8 cellular contexts compared by ENCODE assay signal in the genomic region with DNA sequence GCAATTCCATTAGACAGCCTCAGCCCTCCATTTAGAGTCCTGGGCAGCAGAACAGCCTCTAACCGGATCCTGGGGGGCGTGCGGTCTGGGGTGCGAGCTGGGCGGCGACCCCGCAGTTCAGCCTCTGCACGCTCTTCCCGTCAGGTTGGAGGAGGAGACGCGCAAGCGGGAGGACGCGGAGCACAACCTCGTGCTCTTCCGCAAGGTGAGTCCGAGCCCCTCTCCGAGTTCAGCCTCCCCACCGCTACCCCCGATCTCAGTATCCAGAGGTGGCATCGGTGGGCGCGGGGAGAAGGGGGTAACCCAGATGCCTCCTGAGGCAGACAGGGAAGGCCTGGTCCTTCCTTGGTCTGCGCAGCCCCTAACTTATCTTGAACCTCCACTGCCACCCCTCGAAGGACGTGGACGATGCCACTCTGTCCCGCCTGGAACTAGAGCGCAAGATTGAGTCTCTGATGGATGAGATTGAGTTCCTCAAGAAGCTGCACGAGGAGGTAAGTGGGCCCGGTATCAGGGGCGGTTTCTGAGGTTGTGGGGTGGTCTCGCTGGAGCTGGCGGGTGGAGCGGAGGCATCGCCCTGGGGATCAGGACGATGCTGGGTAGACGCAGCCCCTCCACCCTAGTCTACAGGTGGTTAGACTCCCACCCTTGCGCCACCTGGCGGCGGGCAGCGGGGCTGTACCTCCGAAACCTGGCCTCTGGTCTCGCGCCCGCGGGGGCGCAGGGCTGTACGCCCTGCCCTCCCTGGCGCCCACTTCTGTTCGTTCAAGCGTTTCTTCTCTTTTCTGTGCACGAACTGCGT. TPM values are rescaled to one million over a fixed set of nuclear protein-coding genes. Genes with fewer than 3 reads are reported as not detected.
DNase-seq lines count a peak whose midpoint lies in the region; ATAC-seq and TF ChIP-seq lines count a peak whose summit lies in the region.

No MANE protein-coding gene starts in this region.

- H3K4me3 ChIP-seq in dorsolateral prefrontal cortex, result peak overlapping the region in 22 of 59 donors; percentile 5 to 60 (median 28)
- peak overlapping the region; percentile 51 for H3K4me3 ChIP-seq in thoracic aorta

- no peaks in the 10 kb centered on the region for H3K9me3 ChIP-seq in thoracic aorta

- H3K27ac ChIP-seq in dorsolateral prefrontal cortex (no peak overlapping the region), thoracic aorta (peak overlapping the region in 1 of 2 donors; percentile 23)

- peak overlapping the region in 9 of 10 donors; percentile 48 to 78 (median 69) for H3K4me3 Mint-ChIP-seq in naive thymus-derived CD8-positive, alpha-beta T cell

- no peaks in the 10 kb centered on the region for H3K36me3 ChIP-seq in thoracic aorta

- POLR2A ChIA-PET in naive thymus-derived CD8-positive, alpha-beta T cell (lab: Charles Lee), result interaction anchor here (0.6 to 1.5 kb wide), 4 partner anchors 28 to 161 kb away, joined by 3 to 5 read pairs (median 3); no protein-coding TSS in a partner anchor

- intact Hi-C loops in dorsolateral prefrontal cortex (cut with DNase I), result no loop called here

- peaks cover 0 to 3% (median 0%) of the 10 kb centered on the region in 3 donors for H3K36me3 Mint-ChIP-seq in naive thymus-derived CD8-positive, alpha-beta T cell

- peak in 50 of 56 donors; percentile 21 to 63 (median 46) for TF ChIP-seq CTCF in dorsolateral prefrontal cortex (IDR thresholded peaks at IDR 0.05 in 54 of 56, conservative IDR thresholded peaks at IDR 0.05 in 2 of 56; ENCODE audit: low read depth in 1 of 56, partially characterized antibody in 56 of 56)
- peak; percentile 64 for TF ChIP-seq CTCF in thoracic aorta (IDR thresholded peaks at IDR 0.05)

- H3K27me3 Mint-ChIP-seq in naive thymus-derived CD8-positive, alpha-beta T cell, result peaks cover 25 to 81% (median 40%) of the 10 kb centered on the region in 5 donors

- H3K9me3 Mint-ChIP-seq in naive thymus-derived CD8-positive, alpha-beta T cell, result no peaks in the 10 kb centered on the region

- ATAC-seq in naive thymus-derived CD8-positive, alpha-beta T cell, result peak; percentile 83 to 88
- ATAC-seq in thoracic aorta (ENCODE audit: insufficient number of reproducible peaks, low FRiP score, low read depth) (no peak), HG03442 (IDR thresholded peaks at IDR 0.05; ENCODE audit: unreplicated experiment) (no peak)

- H3K4me1 Mint-ChIP-seq in naive thymus-derived CD8-positive, alpha-beta T cell, result peaks cover 4 to 23% (median 21%) of the 10 kb centered on the region in 4 donors

- peaks cover 4 to 66% (median 51%) of the 10 kb centered on the region in 45 donors for H3K27me3 ChIP-seq in dorsolateral prefrontal cortex
- peaks cover 12% of the 10 kb centered on the region for H3K27me3 ChIP-seq in thoracic aorta (replicated peaks; ENCODE audit: insufficient read depth)

- peaks cover 17 to 42% of the 10 kb centered on the region in 2 donors for H3K4me1 ChIP-seq in thoracic aorta (ENCODE audit: control insufficient read depth in 1 of 2, low read depth in 2 of 2)

- DNase-seq in DMS153 treated with DMSO at 0.1 percent for 48 hours (lab: John Stamatoyannopoulos, UW; ENCODE audit: unreplicated experiment) (peak; percentile 74), NAMALWA (ENCODE audit: low spot score) (peak; percentile 78), dorsolateral prefrontal cortex (no peak), thoracic aorta (ENCODE audit: low spot score) (no peak), C1 segment of cervical spinal cord (lab: John Stamatoyannopoulos, UW) (no peak)
- peak; percentile 25 to 37 for DNase-seq in activated CD4-positive, alpha-beta T cell treated with anti-CD3 and anti-CD28 coated beads, Interleukin-2, amount 50 U/mL, for 24 hours (ENCODE audit: low read depth in 1 of 2, low spot score in 1 of 2)
- peak; percentile 43 to 83 (median 62) for DNase-seq in naive thymus-derived CD8-positive, alpha-beta T cell

- no peak overlapping the region for H3K27ac Mint-ChIP-seq in naive thymus-derived CD8-positive, alpha-beta T cell

RNA-seq across cellular contexts. Expression of a gene that starts 1.3 kb away (rescaled TPM):
- total RNA-seq in dorsolateral prefrontal cortex (1 to 10 TPM in 40 of 120 experiments, under 1 TPM in 58, not detected in 22; 0.15 to 10.0 (median 0.84) TPM), thoracic aorta (1 to 10 TPM in 1 of 2 donors, not detected in 1; 2.5 TPM)
- total RNA-seq in naive thymus-derived CD8-positive, alpha-beta T cell, result not detected
- polyA plus RNA-seq in naive thymus-derived CD8-positive, alpha-beta T cell, result not detected

RNA-seq across cellular contexts. Expression of a gene that starts 26.8 kb away (rescaled TPM):
- total RNA-seq in dorsolateral prefrontal cortex (1 to 10 TPM in 3 of 120 experiments, under 1 TPM in 15, not detected in 102; 0.17 to 1.9 (median 0.52) TPM), thoracic aorta (under 1 TPM; 0.27 to 0.99 TPM)
- 1 to 10 TPM in 1 of 2 experiments, under 1 TPM in 1; 0.62 to 1.7 TPM for total RNA-seq in naive thymus-derived CD8-positive, alpha-beta T cell
- polyA plus RNA-seq in naive thymus-derived CD8-positive, alpha-beta T cell, result under 1 TPM in 1 of 3 donors, not detected in 2; 0.24 TPM

RNA-seq across cellular contexts. Expression of a gene that starts 31.4 kb away (rescaled TPM):
- total RNA-seq in dorsolateral prefrontal cortex (10 to 100 TPM in 95 of 120 experiments, 1 to 10 TPM in 25; 3.6 to 40.5 (median 14.6) TPM), thoracic aorta (100 to 1,000 TPM; 239 to 277 TPM)
- total RNA-seq in naive thymus-derived CD8-positive, alpha-beta T cell, result 10 to 100 TPM; 22.7 to 23.5 TPM
- polyA plus RNA-seq in naive thymus-derived CD8-positive, alpha-beta T cell, result 10 to 100 TPM; 17.5 to 25.4 (median 24.3) TPM

RNA-seq across cellular contexts. Expression of a gene that starts 40.8 kb away (rescaled TPM):
- total RNA-seq in dorsolateral prefrontal cortex (1 to 10 TPM in 5 of 120 experiments, under 1 TPM in 64, not detected in 51; 0.19 to 1.4 (median 0.44) TPM), thoracic aorta (not detected)
- total RNA-seq in naive thymus-derived CD8-positive, alpha-beta T cell, result not detected
- not detected for polyA plus RNA-seq in naive thymus-derived CD8-positive, alpha-beta T cell

RNA-seq across cellular contexts. Expression of a gene that starts 50.5 kb away (rescaled TPM):
- total RNA-seq in dorsolateral prefrontal cortex (1 to 10 TPM in 115 of 120 experiments, under 1 TPM in 5; 0.49 to 8.3 (median 3.0) TPM), thoracic aorta (1 to 10 TPM in 1 of 2 donors, under 1 TPM in 1; 0.68 to 1.5 TPM)
- not detected for total RNA-seq in naive thymus-derived CD8-positive, alpha-beta T cell
- not detected for polyA plus RNA-seq in naive thymus-derived CD8-positive, alpha-beta T cell

Comparison
In these comparisons a context has a peak if more than half of its experiments do, and no peak if none do; other contexts are left out.
1. DNase-seq: peak in DMS153 treated with DMSO at 0.1 percent for 48 hours (single experiment), NAMALWA (single experiment), activated CD4-positive, alpha-beta T cell treated with anti-CD3 and anti-CD28 coated beads, Interleukin-2, amount 50 U/mL, for 24 hours (2 of 2) and naive thymus-derived CD8-positive, alpha-beta T cell (10 of 10); none in dorsolateral prefrontal cortex (0 of 10), thoracic aorta (single experiment) and C1 segment of cervical spinal cord (0 of 14).
2. ATAC-seq: peak in naive thymus-derived CD8-positive, alpha-beta T cell (2 of 2); none in thoracic aorta (single experiment) and HG03442 (single experiment).
3. RNA of a gene that starts 31.4 kb away (total RNA-seq): 239 to 277 TPM in thoracic aorta; 22.7 to 23.5 TPM in naive thymus-derived CD8-positive, alpha-beta T cell and 3.6 to 40.5 TPM in dorsolateral prefrontal cortex; every median in the first group is over 4 times any median in the second.